19 cellular contexts compared by ENCODE assay signal in genomic region chr2:118687201-118687600, GRCh38.
A peak's percentile ranks its signal among the peaks of the same experiment; 100 is the strongest.
DNase-seq lines count a peak whose midpoint lies in the region; ATAC-seq, FAIRE-seq and TF ChIP-seq lines count a peak whose summit lies in the region.
"Had no signal": no experiment of that assay in that cellular context is flagged by ENCODE, and none has a peak within 500 bp of the region (broad histone marks: within the 10 kb centered on the region; RNA-seq: fewer than 3 reads in every experiment).

No MANE protein-coding gene starts in this region.

- POLR2A ChIA-PET in RWPE1 (lab: Yijun Ruan, JAX; ENCODE audit: low non-redundant PET): no interaction called here

- ATAC-seq in HG03108 (IDR thresholded peaks at IDR 0.05; ENCODE audit: unreplicated experiment): no peak

- CTCF ChIA-PET in RWPE1 (lab: Yijun Ruan, JAX): no interaction called here

- no peak overlapping the region for H3K4me3 ChIP-seq in bronchial epithelial cell (ENCODE audit: low read depth, low read length)
- H3K4me3 ChIP-seq: GM23248, HAP-1 had no signal

- FAIRE-seq in bronchial epithelial cell (lab: Jason Lieb, UNC): no peak
- FAIRE-seq: GM12892, GM18507, HTR-8/SVneo had no signal

- no peaks in the 10 kb centered on the region for H3K27me3 ChIP-seq in bronchial epithelial cell (ENCODE audit: control insufficient read depth, insufficient read depth, low read length)
- H3K27me3 ChIP-seq: BE2C had no signal

- peak; percentile 30 for DNase-seq in RWPE1 (ENCODE audit: low spot score)
- peak; percentile 45 for DNase-seq in bronchial epithelial cell (ENCODE audit: low read depth)
- DNase-seq in islet precursor cell: peak; percentile 53
- no peak for DNase-seq in stimulated activated CD4-positive, alpha-beta T cell treated with anti-CD3 and anti-CD28 coated beads, Interleukin-4, amount 100 ng/mL, for 4 hours
- DNase-seq in AG20443 (ENCODE audit: low spot score): no peak
- DNase-seq: BE2C; C1 segment of cervical spinal cord; CD4-positive, CD25-positive, alpha-beta regulatory T cell; CD8-positive, alpha-beta memory T cell; COR-L47; DMS79; GDM1; GM23248; IMR-90 had no signal

- H3K27ac ChIP-seq in RWPE1: peak overlapping the region; percentile 60; the same call in 1 of the 2 replicates
- H3K27ac ChIP-seq: GM23248 had no signal

- TF ChIP-seq CTCF in RWPE1 (conservative IDR thresholded peaks at IDR 0.05; ENCODE audit: low read depth) (no peak), bronchial epithelial cell (IDR thresholded peaks at IDR 0.05; ENCODE audit: insufficient read depth, low read length, severe bottlenecking) (no peak)

- no peaks in the 10 kb centered on the region for H3K36me3 ChIP-seq in bronchial epithelial cell (ENCODE audit: control insufficient read depth, insufficient read depth, low read length)
- H3K36me3 ChIP-seq: BE2C, HAP-1 had no signal

Comparison
In these comparisons a context has a peak if more than half of its experiments do, and no peak if none do; other contexts are left out.
1. DNase-seq: peak in RWPE1 (single experiment), bronchial epithelial cell (single experiment) and islet precursor cell (single experiment); none in stimulated activated CD4-positive, alpha-beta T cell treated with anti-CD3 and anti-CD28 coated beads, Interleukin-4, amount 100 ng/mL, for 4 hours (0 of 2) and AG20443 (single experiment).